ENCODE assay signal across 10 cellular contexts in genomic region chr2:946073-947005, GRCh38. TPM values are rescaled to one million over a fixed set of nuclear protein-coding genes. Genes with fewer than 3 reads are reported as not detected.
DNase-seq lines count a peak whose midpoint lies in the region; ATAC-seq, FAIRE-seq and TF ChIP-seq lines count a peak whose summit lies in the region.
"Had no signal": no experiment of that assay in that cellular context is flagged by ENCODE, and none has a peak within 500 bp of the region (broad histone marks: within the 10 kb centered on the region; RNA-seq: fewer than 3 reads in every experiment).

No MANE protein-coding gene starts in this region.

- no peak for TF ChIP-seq POLR2A in GM12891 (IDR thresholded peaks at IDR 0.05; ENCODE audit: low read depth, low read length)

- H3K27ac Mint-ChIP-seq in activated naive CD4-positive, alpha-beta T cell treated with anti-CD3 and anti-CD28 coated beads, Interleukin-2, amount 50 U/mL, for 72 hours = peak overlapping the region; percentile 76 to 90

- FAIRE-seq in GM12891 (lab: Jason Lieb, UNC) (peak; percentile 92), pancreas (lab: Jason Lieb, UNC) (no peak)

- no peak overlapping the region for H3K27ac ChIP-seq in pancreas
- H3K27ac ChIP-seq: ovary had no signal

- TF ChIP-seq CTCF in pancreas (IDR thresholded peaks at IDR 0.05) = no peak

- H3K9me3 Mint-ChIP-seq in activated naive CD4-positive, alpha-beta T cell treated with anti-CD3 and anti-CD28 coated beads, Interleukin-2, amount 50 U/mL, for 72 hours = peaks cover 3 to 10% of the 10 kb centered on the region in 2 donors

- no peak overlapping the region for H3K4me3 ChIP-seq in pancreas
- H3K4me3 ChIP-seq: ovary had no signal

- peaks cover 7 to 25% of the 10 kb centered on the region in 2 donors for H3K36me3 Mint-ChIP-seq in activated naive CD4-positive, alpha-beta T cell treated with anti-CD3 and anti-CD28 coated beads, Interleukin-2, amount 50 U/mL, for 72 hours

- intact Hi-C loops in pancreas (cut with DNase I) = no loop called here

- no peaks in the 10 kb centered on the region for H3K4me1 ChIP-seq in pancreas

- ATAC-seq in GM21360 (IDR thresholded peaks at IDR 0.05; ENCODE audit: unreplicated experiment) = peak; percentile 59
- ATAC-seq in HG03196 (IDR thresholded peaks at IDR 0.05; ENCODE audit: unreplicated experiment) = peak; percentile 58
- ATAC-seq in activated naive CD4-positive, alpha-beta T cell treated with anti-CD3 and anti-CD28 coated beads, Interleukin-2, amount 50 U/mL, for 72 hours = peak; percentile 56 to 77
- no peak for ATAC-seq in HG02973 (IDR thresholded peaks at IDR 0.05; ENCODE audit: unreplicated experiment)
- no peak for ATAC-seq in pancreas

- no peaks in the 10 kb centered on the region for H3K9me3 ChIP-seq in pancreas
- H3K9me3 ChIP-seq: ovary had no signal

- H3K36me3 ChIP-seq in pancreas = no peaks in the 10 kb centered on the region
- H3K36me3 ChIP-seq: ovary had no signal

- DNase-seq in GM12891 (ENCODE audit: insufficient read length, low spot score) (no peak), SKM-1 (lab: John Stamatoyannopoulos, UW; ENCODE audit: unreplicated experiment) (no peak), ureter (ENCODE audit: low spot score) (no peak), pancreas (no peak)
- no peak for DNase-seq in activated naive CD4-positive, alpha-beta T cell treated with anti-CD3 and anti-CD28 coated beads, Interleukin-2, amount 50 U/mL, for 72 hours (ENCODE audit: low spot score in 2 of 2)
- DNase-seq: ovary had no signal

- 76 to 86% methylated on average over 9 of the region's 9 CpGs for WGBS in pancreas, 2 donors

- H3K27me3 ChIP-seq in pancreas = peaks cover 0 to 5% (median 0%) of the 10 kb centered on the region in 4 donors
- H3K27me3 ChIP-seq: ovary had no signal

TF ChIP-seq in GM12891, 5 proteins besides CTCF, POLR2A, EP300 and RAD21:
- TF ChIP-seq PAX5 (IDR thresholded peaks at IDR 0.05; ENCODE audit: insufficient read depth, low read length, severe bottlenecking) (no peak), TAF1 (IDR thresholded peaks at IDR 0.05; ENCODE audit: low read depth, low read length) (no peak), SPI1 (IDR thresholded peaks at IDR 0.05; ENCODE audit: low read depth, low read length) (no peak), POU2F2 (IDR thresholded peaks at IDR 0.05; ENCODE audit: low read depth, low read length) (no peak), POLR2AphosphoS5 (IDR thresholded peaks at IDR 0.05; ENCODE audit: low read depth, low read length) (no peak)

RNA-seq across cellular contexts. Expression of gene SNTG2, which starts 4.3 kb away (rescaled TPM):
- 0.77 TPM for polyA plus RNA-seq in GM12891 (2012; ENCODE audit: low read depth, missing spikeins)
- total RNA-seq in activated naive CD4-positive, alpha-beta T cell treated with anti-CD3 and anti-CD28 coated beads, Interleukin-2, amount 50 U/mL, for 72 hours = 1 to 10 TPM in 1 of 2 donors, under 1 TPM in 1; 0.27 to 2.6 TPM
- total RNA-seq in ureter (9.9 TPM), pancreas (10 to 100 TPM in 1 of 6 donors, 1 to 10 TPM in 5; 2.2 to 19.2 (median 4.8) TPM)
- polyA plus RNA-seq in pancreas = 1 to 10 TPM; 1.4 to 4.6 TPM
- total RNA-seq: NCI-H460 had no signal

Comparison
In these comparisons a context has a peak if more than half of its experiments do, and no peak if none do; other contexts are left out.
1. ATAC-seq: peak in GM21360 (single experiment), HG03196 (single experiment) and activated naive CD4-positive, alpha-beta T cell treated with anti-CD3 and anti-CD28 coated beads, Interleukin-2, amount 50 U/mL, for 72 hours (2 of 2); none in HG02973 (single experiment) and pancreas (0 of 4).